In genomic region chr12:67792185-67792584, GRCh38 we compare ENCODE assay signal across 18 cellular contexts.
"Had no signal": no experiment of that assay in that cellular context is flagged by ENCODE, and none has a peak within 500 bp of the region (broad histone marks: within the 10 kb centered on the region; RNA-seq: fewer than 3 reads in every experiment).

No MANE protein-coding gene starts in this region.

- H3K4me3 Mint-ChIP-seq: activated CD4-positive, alpha-beta T cell treated with anti-CD3 and anti-CD28 coated beads for 36 hours; activated CD8-positive, alpha-beta T cell treated with anti-CD3 and anti-CD28 coated beads, Interleukin-2, amount 10 ng/mL, durations not matched to agents 7 days and 5 days; activated T-helper 1 cell treated with anti-CD3 and anti-CD28 coated beads, Interleukin-12 subunit alpha, Interleukin-12 subunit beta, Interleukin-2, Interleukin-4 antibody, amounts not matched to agents 30 ng/mL and 10 ng/mL and 1 ng/mL, durations not matched to agents 14 hours and 24 hours and 36 hours; brain; natural killer cell treated with Interleukin-12 subunit alpha and Interleukin-12 subunit beta and Interleukin-15 and Interleukin-18, amount 100 ng/mL, for 72 hours; stimulated activated memory B cell treated with anti-CD40 and anti-IgM and Interleukin-4, amounts not matched to agents 10 μg/mL and 1 μg/mL and 100 μg/mL, for 72 hours had no signal

- H3K36me3 ChIP-seq: gastrocnemius medialis, heart right ventricle, tibial artery had no signal

- H3K27ac Mint-ChIP-seq: activated CD4-positive, alpha-beta T cell treated with anti-CD3 and anti-CD28 coated beads for 36 hours; activated CD8-positive, alpha-beta T cell treated with anti-CD3 and anti-CD28 coated beads, Interleukin-2, amount 10 ng/mL, durations not matched to agents 7 days and 5 days; activated naive CD4-positive, alpha-beta T cell treated with anti-CD3 and anti-CD28 coated beads, Interleukin-2, amount 50 U/mL, for 72 hours; activated T-helper 1 cell treated with anti-CD3 and anti-CD28 coated beads, Interleukin-12 subunit alpha, Interleukin-12 subunit beta, Interleukin-2, Interleukin-4 antibody, amounts not matched to agents 30 ng/mL and 10 ng/mL and 1 ng/mL, durations not matched to agents 14 hours and 24 hours and 36 hours; brain; natural killer cell treated with Interleukin-12 subunit alpha and Interleukin-12 subunit beta and Interleukin-15 and Interleukin-18, amount 100 ng/mL, for 72 hours; stimulated activated memory B cell treated with anti-CD40 and anti-IgM and Interleukin-4, amounts not matched to agents 10 μg/mL and 1 μg/mL and 100 μg/mL, for 72 hours had no signal

- H3K9me3 Mint-ChIP-seq: natural killer cell treated with Interleukin-12 subunit alpha and Interleukin-12 subunit beta and Interleukin-15 and Interleukin-18, amount 100 ng/mL, for 72 hours had no signal

- FAIRE-seq: kidney had no signal

- H3K4me3 ChIP-seq: gastrocnemius medialis, tibial artery had no signal

- H3K27ac ChIP-seq: epithelial cell of prostate, heart right ventricle, tibial artery, VCaP had no signal

- H3K27me3 Mint-ChIP-seq: activated CD4-positive, alpha-beta T cell treated with anti-CD3 and anti-CD28 coated beads for 36 hours; brain had no signal

- H3K9me3 ChIP-seq: gastrocnemius medialis, tibial artery had no signal

- H3K27me3 ChIP-seq: gastrocnemius medialis, heart right ventricle, tibial artery had no signal

- DNase-seq: activated CD4-positive, alpha-beta T cell treated with anti-CD3 and anti-CD28 coated beads for 36 hours; activated CD8-positive, alpha-beta T cell treated with anti-CD3 and anti-CD28 coated beads, Interleukin-2, amount 10 ng/mL, durations not matched to agents 7 days and 5 days; amniotic stem cell; effector memory CD4-positive, alpha-beta T cell; gastrocnemius medialis; heart right ventricle; kidney; left ventricle myocardium superior; mesenchymal stem cell; T1000; tibial artery had no signal

- ATAC-seq: activated CD4-positive, alpha-beta T cell treated with anti-CD3 and anti-CD28 coated beads for 36 hours; activated CD8-positive, alpha-beta T cell treated with anti-CD3 and anti-CD28 coated beads, Interleukin-2, amount 10 ng/mL, durations not matched to agents 7 days and 5 days; activated naive CD4-positive, alpha-beta T cell treated with anti-CD3 and anti-CD28 coated beads, Interleukin-2, amount 50 U/mL, for 72 hours; gastrocnemius medialis; left ventricle myocardium superior; natural killer cell treated with Interleukin-12 subunit alpha and Interleukin-12 subunit beta and Interleukin-15 and Interleukin-18, amount 100 ng/mL, for 72 hours; stimulated activated memory B cell treated with anti-CD40 and anti-IgM and Interleukin-4, amounts not matched to agents 10 μg/mL and 1 μg/mL and 100 μg/mL, for 72 hours had no signal

- H3K4me1 Mint-ChIP-seq: activated CD4-positive, alpha-beta T cell treated with anti-CD3 and anti-CD28 coated beads for 36 hours; stimulated activated memory B cell treated with anti-CD40 and anti-IgM and Interleukin-4, amounts not matched to agents 10 μg/mL and 1 μg/mL and 100 μg/mL, for 72 hours had no signal

- H3K36me3 Mint-ChIP-seq: brain; natural killer cell treated with Interleukin-12 subunit alpha and Interleukin-12 subunit beta and Interleukin-15 and Interleukin-18, amount 100 ng/mL, for 72 hours had no signal
